Comparison of ENCODE assay signal across 13 cellular contexts in genomic region chr3:63934484-63934883, GRCh38. TPM values are rescaled to one million over a fixed set of nuclear protein-coding genes. Genes with fewer than 3 reads are reported as not detected.
DNase-seq lines count a peak whose midpoint lies in the region; ATAC-seq, FAIRE-seq and TF ChIP-seq lines count a peak whose summit lies in the region.
"Had no signal": no experiment of that assay in that cellular context is flagged by ENCODE, and none has a peak within 500 bp of the region (broad histone marks: within the 10 kb centered on the region; RNA-seq: fewer than 3 reads in every experiment).

No MANE protein-coding gene starts in this region.

- H3K4me1 ChIP-seq in OCI-LY3 (ENCODE audit: low read length) (peaks cover 79% of the 10 kb centered on the region), PC-3 (ENCODE audit: insufficient read depth, low read length) (peaks cover 28% of the 10 kb centered on the region), kidney (ENCODE audit: control insufficient read depth in 1 of 2, insufficient read depth in 1 of 2, low read depth in 1 of 2, low read length in 2 of 2) (peaks cover 12 to 19% of the 10 kb centered on the region in 2 donors)

- H3K27me3 ChIP-seq in OCI-LY3 (ENCODE audit: low read depth, low read length) (no peaks in the 10 kb centered on the region), PC-3 (ENCODE audit: low read length) (no peaks in the 10 kb centered on the region)
- H3K27me3 ChIP-seq: transverse colon had no signal

- H3K4me3 ChIP-seq in OCI-LY3 (ENCODE audit: low read length) (peak overlapping the region; percentile 35), PC-3 (ENCODE audit: low read length) (no peak overlapping the region), kidney (ENCODE audit: low read length in 2 of 2) (no peak overlapping the region)
- H3K4me3 ChIP-seq: transverse colon had no signal

- intact Hi-C loops in PC-3 (cut with micrococcal nuclease) = no loop called here
- intact Hi-C loops in kidney (cut with DNase I) = no loop called here

- DNase-seq in activated naive CD4-positive, alpha-beta T cell treated with anti-CD3 and anti-CD28 coated beads, Interleukin-2, amount 10 ng/mL, durations not matched to agents 7 days and 5 days = peak; percentile 33
- no peak for DNase-seq in activated naive CD4-positive, alpha-beta T cell treated with Interleukin-2 at 50 U/mL for 16 hours
- DNase-seq in chondrocyte (ENCODE audit: low spot score) (no peak), PC-3 (no peak), kidney (no peak)
- DNase-seq: NCI-H187 treated with DMSO at 0.1 percent for 48 hours, RPMI8226, transverse colon had no signal

- H3K4me1 Mint-ChIP-seq in activated naive CD4-positive, alpha-beta T cell treated with anti-CD3 and anti-CD28 coated beads, Interleukin-2, amount 10 ng/mL, durations not matched to agents 7 days and 5 days = peaks cover 67% of the 10 kb centered on the region
- H3K4me1 Mint-ChIP-seq in chondrocyte (ENCODE audit: low read depth) = peaks cover 37% of the 10 kb centered on the region
- peaks cover 76% of the 10 kb centered on the region for H3K4me1 Mint-ChIP-seq in stimulated activated naive CD8-positive, alpha-beta T cell treated with anti-CD3 and anti-CD28 coated beads, Interleukin-15, Interleukin-2, amounts not matched to agents 100 ng/mL and 50 ng/mL, for 24 hours (ENCODE audit: low read depth)

- no peaks in the 10 kb centered on the region for H3K27me3 Mint-ChIP-seq in activated naive CD4-positive, alpha-beta T cell treated with anti-CD3 and anti-CD28 coated beads, Interleukin-2, amount 10 ng/mL, durations not matched to agents 7 days and 5 days
- no peaks in the 10 kb centered on the region for H3K27me3 Mint-ChIP-seq in chondrocyte (ENCODE audit: low read depth)
- H3K27me3 Mint-ChIP-seq in stimulated activated naive CD8-positive, alpha-beta T cell treated with anti-CD3 and anti-CD28 coated beads, Interleukin-15, Interleukin-2, amounts not matched to agents 100 ng/mL and 50 ng/mL, for 24 hours = no peaks in the 10 kb centered on the region

- FAIRE-seq in kidney (lab: Jason Lieb, UNC) = no peak
- FAIRE-seq: keratinocyte had no signal

- no peak overlapping the region for H3K9ac ChIP-seq in OCI-LY3 (ENCODE audit: low read length)
- H3K9ac ChIP-seq in PC-3 (ENCODE audit: low read length) = no peak overlapping the region
- H3K9ac ChIP-seq in kidney (ENCODE audit: low read length in 2 of 2) = no peak overlapping the region

- ATAC-seq in GM21717 (IDR thresholded peaks at IDR 0.05; ENCODE audit: unreplicated experiment) (no peak), PC-3 (no peak)

- POLR2A ChIA-PET in PC-3 (lab: Charles Lee; ENCODE audit: unreplicated experiment) = no interaction called here

- TF ChIP-seq CTCF in OCI-LY3 (IDR thresholded peaks at IDR 0.05; ENCODE audit: low read depth, low read length) = no peak
- no peak for TF ChIP-seq CTCF in chondrocyte (IDR thresholded peaks at IDR 0.05)
- no peak for TF ChIP-seq CTCF in PC-3 (conservative IDR thresholded peaks at IDR 0.05; ENCODE audit: low read depth, low read length)
- TF ChIP-seq CTCF in kidney (IDR thresholded peaks at IDR 0.05; ENCODE audit: borderline replicate concordance, extremely low read depth, insufficient read depth) = no peak

- H3K27ac Mint-ChIP-seq in activated naive CD4-positive, alpha-beta T cell treated with anti-CD3 and anti-CD28 coated beads, Interleukin-2, amount 10 ng/mL, durations not matched to agents 7 days and 5 days = peak overlapping the region; percentile 84
- H3K27ac Mint-ChIP-seq in chondrocyte (ENCODE audit: unreplicated experiment) = peak overlapping the region; percentile 39
- peak overlapping the region; percentile 66 for H3K27ac Mint-ChIP-seq in stimulated activated naive CD8-positive, alpha-beta T cell treated with anti-CD3 and anti-CD28 coated beads, Interleukin-15, Interleukin-2, amounts not matched to agents 100 ng/mL and 50 ng/mL, for 24 hours

- peak overlapping the region; percentile 88 for H3K27ac ChIP-seq in OCI-LY3 (ENCODE audit: low read length)
- no peak overlapping the region for H3K27ac ChIP-seq in PC-3 (ENCODE audit: low read length)
- H3K27ac ChIP-seq in kidney (ENCODE audit: low read depth in 2 of 2, low read length in 2 of 2) = no peak overlapping the region
- H3K27ac ChIP-seq: transverse colon had no signal

- H3K36me3 Mint-ChIP-seq in activated naive CD4-positive, alpha-beta T cell treated with anti-CD3 and anti-CD28 coated beads, Interleukin-2, amount 10 ng/mL, durations not matched to agents 7 days and 5 days = peaks cover 36% of the 10 kb centered on the region
- H3K36me3 Mint-ChIP-seq in chondrocyte (ENCODE audit: low read depth) = peaks cover 2% of the 10 kb centered on the region
- H3K36me3 Mint-ChIP-seq in stimulated activated naive CD8-positive, alpha-beta T cell treated with anti-CD3 and anti-CD28 coated beads, Interleukin-15, Interleukin-2, amounts not matched to agents 100 ng/mL and 50 ng/mL, for 24 hours (ENCODE audit: low read depth) = peaks cover 36% of the 10 kb centered on the region

- no peak overlapping the region for H3K4me3 Mint-ChIP-seq in activated naive CD4-positive, alpha-beta T cell treated with anti-CD3 and anti-CD28 coated beads, Interleukin-2, amount 10 ng/mL, durations not matched to agents 7 days and 5 days
- no peak overlapping the region for H3K4me3 Mint-ChIP-seq in chondrocyte (ENCODE audit: unreplicated experiment)
- peak overlapping the region; percentile 28 for H3K4me3 Mint-ChIP-seq in stimulated activated naive CD8-positive, alpha-beta T cell treated with anti-CD3 and anti-CD28 coated beads, Interleukin-15, Interleukin-2, amounts not matched to agents 100 ng/mL and 50 ng/mL, for 24 hours

- H3K9me3 ChIP-seq in OCI-LY3 (ENCODE audit: insufficient read depth, low read length) (no peaks in the 10 kb centered on the region), PC-3 (ENCODE audit: low read length) (no peaks in the 10 kb centered on the region), kidney (ENCODE audit: control insufficient read depth in 1 of 2, low read length in 2 of 2) (no peaks in the 10 kb centered on the region)
- H3K9me3 ChIP-seq: transverse colon had no signal

- H3K9me3 Mint-ChIP-seq in activated naive CD4-positive, alpha-beta T cell treated with anti-CD3 and anti-CD28 coated beads, Interleukin-2, amount 10 ng/mL, durations not matched to agents 7 days and 5 days = no peaks in the 10 kb centered on the region
- no peaks in the 10 kb centered on the region for H3K9me3 Mint-ChIP-seq in chondrocyte (ENCODE audit: low read depth)
- H3K9me3 Mint-ChIP-seq in stimulated activated naive CD8-positive, alpha-beta T cell treated with anti-CD3 and anti-CD28 coated beads, Interleukin-15, Interleukin-2, amounts not matched to agents 100 ng/mL and 50 ng/mL, for 24 hours = no peaks in the 10 kb centered on the region

- H2AFZ ChIP-seq in OCI-LY3 (ENCODE audit: low read depth, low read length) (no peak overlapping the region), PC-3 (ENCODE audit: low read length) (no peak overlapping the region)

- H4K20me1 ChIP-seq in OCI-LY3 (ENCODE audit: insufficient read depth, low read length) (peaks cover 49% of the 10 kb centered on the region), PC-3 (ENCODE audit: low read length) (peaks cover 12% of the 10 kb centered on the region)

- H3K4me2 ChIP-seq in OCI-LY3 (ENCODE audit: low read length) (peak overlapping the region; percentile 66), PC-3 (ENCODE audit: low read length) (no peak overlapping the region)

- H3K36me3 ChIP-seq in OCI-LY3 (replicated peaks; ENCODE audit: low read depth, low read length) (peaks cover 30% of the 10 kb centered on the region), PC-3 (ENCODE audit: low read depth, low read length) (no peaks in the 10 kb centered on the region), kidney (ENCODE audit: control insufficient read depth in 1 of 2, insufficient read depth in 2 of 2, low read length in 2 of 2) (no peaks in the 10 kb centered on the region)
- H3K36me3 ChIP-seq: transverse colon had no signal

- H3F3A ChIP-seq in PC-3 (ENCODE audit: low read length, unreplicated experiment) = no peaks in the 10 kb centered on the region

- CTCF ChIA-PET in activated naive CD4-positive, alpha-beta T cell treated with anti-CD3 and anti-CD28 coated beads, Interleukin-2, amount 10 ng/mL, durations not matched to agents 7 days and 5 days (lab: Charles Lee) = no interaction called here
- CTCF ChIA-PET in PC-3 (lab: Charles Lee) = no interaction called here

- peaks cover 88% of the 10 kb centered on the region for H3K79me2 ChIP-seq in OCI-LY3 (ENCODE audit: low read length)
- peaks cover 54% of the 10 kb centered on the region for H3K79me2 ChIP-seq in PC-3 (ENCODE audit: low read length)

- no peaks in the 10 kb centered on the region for H3K9me2 ChIP-seq in PC-3 (replicated peaks; ENCODE audit: low read length)

- no TSS peak for BruUV-seq in PC-3 (replicated peaks; lab: Mats Ljungman, UMichigan)

RNA-seq across cellular contexts. Expression of gene SCAANT1, which starts 22.3 kb away (rescaled TPM):
- not detected in 3 replicates for total RNA-seq in chondrocyte
- not detected in 2 replicates for total RNA-seq in PC-3 (2014; rRNA removed)
- not detected for total RNA-seq in kidney
- not detected for polyA plus RNA-seq in kidney (ENCODE audit: insufficient read depth, low read depth, low replicate concordance)
- total RNA-seq: omental fat pad, transverse colon had no signal
- polyA plus RNA-seq: keratinocyte had no signal
